In the genomic region with DNA sequence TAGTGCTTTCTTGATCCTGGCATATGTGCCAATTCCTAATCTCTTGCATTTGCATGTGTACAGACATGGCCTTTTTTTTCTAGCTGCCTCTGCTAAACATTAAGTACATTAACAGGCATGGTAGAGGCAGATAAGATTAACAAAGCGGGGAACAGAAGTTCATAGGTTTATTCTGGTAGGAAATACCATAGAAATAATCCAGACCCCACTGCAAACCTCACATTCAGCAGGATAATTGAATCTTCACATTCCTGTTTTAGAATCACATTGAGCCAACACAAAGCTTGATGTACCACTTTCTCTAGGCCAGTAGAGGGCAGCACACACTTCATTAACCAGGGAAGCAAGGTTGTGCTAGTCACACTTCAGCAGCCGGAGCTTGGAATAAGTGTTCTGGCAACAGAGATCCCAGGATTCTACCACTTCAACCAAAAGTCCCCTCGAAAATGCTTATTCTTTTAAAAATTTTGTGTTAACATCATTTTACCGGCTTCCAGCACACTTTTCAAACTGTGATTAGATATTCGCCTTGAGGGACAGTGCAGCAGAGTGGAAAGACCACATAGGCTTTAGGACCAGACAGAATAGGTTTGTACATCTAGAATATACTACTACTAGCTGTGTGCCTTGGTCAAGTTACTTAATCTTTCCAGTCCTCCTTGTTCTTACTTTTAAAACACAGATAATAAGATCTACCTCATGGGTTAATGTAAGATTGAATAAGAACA, we compare ENCODE assay signal across 7 cellular contexts.
DNase-seq lines count a peak whose midpoint lies in the region; ATAC-seq and FAIRE-seq lines count a peak whose summit lies in the region.

No MANE protein-coding gene starts in this region.

- no peak for FAIRE-seq in HTR-8/SVneo (lab: Jason Lieb, UNC)

- peak; percentile 73 for DNase-seq in GM03348 (ENCODE audit: low spot score)
- DNase-seq in HTR-8/SVneo (ENCODE audit: insufficient read length, low spot score), result peak; percentile 34
- DNase-seq in NCI-H82 (lab: John Stamatoyannopoulos, UW), result peak; percentile 93
- DNase-seq in brain pericyte (ENCODE audit: low read depth, low spot score), result peak; percentile 22
- DNase-seq in immature natural killer cell, result peak; percentile 5 to 22 (median 7)
- DNase-seq in stimulated activated CD8-positive, alpha-beta memory T cell treated with anti-CD3 and anti-CD28 coated beads, Interleukin-4, amount 100 ng/mL, for 48 hours, result peak; percentile 31

- peaks cover 0 to 4% (median 2%) of the 10 kb centered on the region in 3 donors for H3K27me3 Mint-ChIP-seq in immature natural killer cell (ENCODE audit: low read depth in 3 of 3)

- H3K36me3 Mint-ChIP-seq in immature natural killer cell, result no peaks in the 10 kb centered on the region

- no peak overlapping the region for H3K27ac Mint-ChIP-seq in immature natural killer cell

- no peak overlapping the region for H3K4me3 Mint-ChIP-seq in immature natural killer cell

- H3K9me3 Mint-ChIP-seq in immature natural killer cell, result no peaks in the 10 kb centered on the region

- no peaks in the 10 kb centered on the region for H3K4me1 Mint-ChIP-seq in immature natural killer cell

- ATAC-seq in GM21528 (IDR thresholded peaks at IDR 0.05; ENCODE audit: low FRiP score, unreplicated experiment), result peak; percentile 76

Comparison
In these comparisons a context has a peak if more than half of its experiments do, and no peak if none do; other contexts are left out.
1. Peak in every context shown above with its lines: DNase-seq and ATAC-seq.
2. DNase-seq: peak in every context shown above with its lines; median percentile 93 in NCI-H82; 73 in GM03348; 34 in HTR-8/SVneo; 31 in stimulated activated CD8-positive, alpha-beta memory T cell treated with anti-CD3 and anti-CD28 coated beads, Interleukin-4, amount 100 ng/mL, for 48 hours; 22 in brain pericyte; 7 in immature natural killer cell.